1 cellular context compared by ENCODE assay signal in genomic region chr14:34931206-34931605, GRCh38.
TF ChIP-seq lines count a peak whose summit lies in the region.

No MANE protein-coding gene starts in this region.

TF ChIP-seq in HepG2, 621 proteins besides CTCF, POLR2A, EP300 and RAD21:
- TF ChIP-seq ZNF616 (CRISPR knock-in tag; IDR thresholded peaks at IDR 0.05; ENCODE audit: low read depth) (no peak), ZNF124 (CRISPR knock-in tag; IDR thresholded peaks at IDR 0.05) (no peak), ZNF687 (CRISPR knock-in tag; IDR thresholded peaks at IDR 0.05) (no peak), ZNF839 (CRISPR knock-in tag; IDR thresholded peaks at IDR 0.05; ENCODE audit: borderline replicate concordance) (no peak), ZNF282 (IDR thresholded peaks at IDR 0.05; ENCODE audit: partially characterized antibody) (no peak)
- TF ChIP-seq, protein P1, sequence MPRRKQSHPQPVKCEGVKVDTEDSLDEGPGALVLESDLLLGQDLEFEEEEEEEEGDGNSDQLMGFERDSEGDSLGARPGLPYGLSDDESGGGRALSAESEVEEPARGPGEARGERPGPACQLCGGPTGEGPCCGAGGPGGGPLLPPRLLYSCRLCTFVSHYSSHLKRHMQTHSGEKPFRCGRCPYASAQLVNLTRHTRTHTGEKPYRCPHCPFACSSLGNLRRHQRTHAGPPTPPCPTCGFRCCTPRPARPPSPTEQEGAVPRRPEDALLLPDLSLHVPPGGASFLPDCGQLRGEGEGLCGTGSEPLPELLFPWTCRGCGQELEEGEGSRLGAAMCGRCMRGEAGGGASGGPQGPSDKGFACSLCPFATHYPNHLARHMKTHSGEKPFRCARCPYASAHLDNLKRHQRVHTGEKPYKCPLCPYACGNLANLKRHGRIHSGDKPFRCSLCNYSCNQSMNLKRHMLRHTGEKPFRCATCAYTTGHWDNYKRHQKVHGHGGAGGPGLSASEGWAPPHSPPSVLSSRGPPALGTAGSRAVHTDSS (CRISPR knock-in tag; conservative IDR thresholded peaks at IDR 0.05), result no peak
